In the genomic region with DNA sequence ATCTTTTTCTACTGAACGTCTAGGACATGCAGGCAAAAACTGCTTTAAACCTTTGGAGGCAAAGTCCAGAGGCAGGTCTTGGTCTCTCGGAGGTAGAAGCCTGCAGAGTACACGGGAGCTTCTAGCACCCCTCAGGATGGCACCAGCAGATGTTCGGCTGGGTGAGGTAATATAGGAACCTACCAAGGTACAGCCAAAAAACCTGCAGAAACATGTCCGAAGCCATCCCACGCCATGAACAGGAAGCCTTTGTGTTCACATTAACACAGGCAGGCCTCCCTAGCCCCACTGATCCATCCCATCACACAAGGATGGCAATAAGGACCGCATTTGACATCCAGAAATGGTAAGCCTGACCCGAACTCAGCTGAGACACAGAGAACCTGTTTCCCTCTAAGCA, we compare ENCODE assay signal across 18 cellular contexts.
DNase-seq lines count a peak whose midpoint lies in the region; ATAC-seq and TF ChIP-seq lines count a peak whose summit lies in the region.
"Had no signal": no experiment of that assay in that cellular context is flagged by ENCODE, and none has a peak within 500 bp of the region (broad histone marks: within the 10 kb centered on the region; RNA-seq: fewer than 3 reads in every experiment).

No MANE protein-coding gene starts in this region.

- H3K36me3 Mint-ChIP-seq in CD14-positive monocyte (peaks cover 0 to 5% of the 10 kb centered on the region in 2 donors), neural progenitor cell (no peaks in the 10 kb centered on the region)

- H3K27ac ChIP-seq in mammary epithelial cell (ENCODE audit: insufficient read depth, low read depth, low read length) (peak overlapping the region; percentile 52), esophagus muscularis mucosa (replicated peaks in 1 of 4) (no peak overlapping the region), neural progenitor cell (no peak overlapping the region)
- H3K27ac ChIP-seq: SK-N-MC had no signal

- no peak for TF ChIP-seq CTCF in CD14-positive monocyte (IDR thresholded peaks at IDR 0.05)
- TF ChIP-seq CTCF in mammary epithelial cell (conservative IDR thresholded peaks at IDR 0.05 in 1 of 2, IDR thresholded peaks at IDR 0.05 in 1 of 2; ENCODE audit: extremely low read depth in 1 of 2, insufficient read depth in 1 of 2, low read depth in 1 of 2, low read length in 2 of 2) = no peak
- no peak for TF ChIP-seq CTCF in esophagus muscularis mucosa (IDR thresholded peaks at IDR 0.05)
- TF ChIP-seq CTCF in neural progenitor cell (IDR thresholded peaks at IDR 0.05) = no peak

- no peak for TF ChIP-seq POLR2A in esophagus muscularis mucosa (IDR thresholded peaks at IDR 0.05; ENCODE audit: low read depth)

- intact Hi-C loops in CD14-positive monocyte (cut with micrococcal nuclease) = loop anchor here in 1 of 2 donors (10.0 kb wide), 1 partner anchor 167 kb away; no protein-coding TSS in a partner anchor
- intact Hi-C loops in mammary epithelial cell (cut with micrococcal nuclease) = loop anchor here (10.0 kb wide), 1 partner anchor 337 kb away; no protein-coding TSS in a partner anchor
- intact Hi-C loops in esophagus muscularis mucosa (cut with DNase I) = loop anchor here (10.0 kb wide), 1 partner anchor 183 kb away; no protein-coding TSS in a partner anchor

- H3K9ac ChIP-seq in mammary epithelial cell (ENCODE audit: insufficient read depth, low read length) (no peak overlapping the region), neural progenitor cell (no peak overlapping the region)

- H4K20me1 ChIP-seq in mammary epithelial cell (ENCODE audit: insufficient read depth, low read length) = no peaks in the 10 kb centered on the region
- H4K20me1 ChIP-seq in neural progenitor cell (ENCODE audit: low read depth) = no peaks in the 10 kb centered on the region

- in situ Hi-C loops in mammary epithelial cell (cut with MboI; ENCODE audit: low sequenced_read_pairs in 2 of 2) = no loop called here

- DNase-seq in CD14-positive monocyte (ENCODE audit: low spot score) (no peak), mammary epithelial cell (peak; percentile 85), esophagus muscularis mucosa (ENCODE audit: extremely low spot score) (peak; percentile 42), neural progenitor cell (ENCODE audit: low spot score) (no peak), germinal center (ENCODE audit: low spot score) (no peak), retina (no peak)
- DNase-seq: EL, GF-D8, H7, KBM-7, NCI-H1092 treated with DMSO at 0.1 percent for 48 hours, NCI-H2029 treated with DMSO at 0.1 percent for 48 hours, NCI-H446, NCI-H526 treated with DMSO at 0.1 percent for 48 hours, SHP77, SW 1271 had no signal

- WGBS in mammary epithelial cell (ENCODE audit: low coverage, missing lambda C conversion rate) = 6% methylated on average over 8 of the region's 8 CpGs
- WGBS in esophagus muscularis mucosa = 96% methylated on average over 8 of the region's 8 CpGs

- no peaks in the 10 kb centered on the region for H3K79me2 ChIP-seq in mammary epithelial cell (ENCODE audit: insufficient read depth, low read length)
- H3K79me2 ChIP-seq in neural progenitor cell (ENCODE audit: low read depth) = no peaks in the 10 kb centered on the region

- H3K4me3 ChIP-seq in mammary epithelial cell (replicated peaks in 1 of 3; ENCODE audit: insufficient read depth in 1 of 3, low read depth in 2 of 3, low read length in 3 of 3) = no peak overlapping the region
- H3K4me3 ChIP-seq in esophagus muscularis mucosa = no peak overlapping the region
- no peak overlapping the region for H3K4me3 ChIP-seq in neural progenitor cell
- H3K4me3 ChIP-seq: SK-N-MC had no signal

- H2AFZ ChIP-seq in mammary epithelial cell (ENCODE audit: low read depth, low read length) (peak overlapping the region; percentile 80), neural progenitor cell (replicated peaks) (no peak overlapping the region)

- H3F3A ChIP-seq in neural progenitor cell (ENCODE audit: low read depth) = peaks cover 43% of the 10 kb centered on the region

- H3K4me1 Mint-ChIP-seq in CD14-positive monocyte = peaks cover 29% of the 10 kb centered on the region
- H3K4me1 Mint-ChIP-seq in neural progenitor cell = peaks cover 61% of the 10 kb centered on the region

- no TSS peak for BruUV-seq in mammary epithelial cell (replicated peaks; lab: Mats Ljungman, UMichigan)

- H3K27me3 ChIP-seq in mammary epithelial cell (ENCODE audit: insufficient read depth, low read length) (no peaks in the 10 kb centered on the region), esophagus muscularis mucosa (no peaks in the 10 kb centered on the region), neural progenitor cell (no peaks in the 10 kb centered on the region)

- no peak for TF ChIP-seq EP300 in esophagus muscularis mucosa (IDR thresholded peaks at IDR 0.05)

- H3K9me3 Mint-ChIP-seq in CD14-positive monocyte (peaks cover 0 to 3% (median 0%) of the 10 kb centered on the region in 7 donors), neural progenitor cell (peaks cover 10% of the 10 kb centered on the region)

- H3K4me3 Mint-ChIP-seq in CD14-positive monocyte (peak overlapping the region in 1 of 2 donors; percentile 60), neural progenitor cell (no peak overlapping the region)

- H3K27ac Mint-ChIP-seq in CD14-positive monocyte (peak overlapping the region in 6 of 7 donors; percentile 3 to 78 (median 38)), neural progenitor cell (peak overlapping the region; percentile 64)

- dilution Hi-C loops in mammary epithelial cell (cut with HindIII; ENCODE audit: low sequenced_read_pairs) = no loop called here

- ATAC-seq in HG02642 (IDR thresholded peaks at IDR 0.05; ENCODE audit: poor library complexity, unreplicated experiment) = no peak

- peaks cover 18% of the 10 kb centered on the region for H3K4me1 ChIP-seq in mammary epithelial cell (ENCODE audit: insufficient read depth, low read length)
- peaks cover 29 to 36% (median 34%) of the 10 kb centered on the region in 4 donors for H3K4me1 ChIP-seq in esophagus muscularis mucosa
- H3K4me1 ChIP-seq in neural progenitor cell = peaks cover 62% of the 10 kb centered on the region

- H3K27me3 Mint-ChIP-seq in CD14-positive monocyte (ENCODE audit: low read depth in 3 of 3) (peaks cover 29 to 31% (median 29%) of the 10 kb centered on the region in 3 donors), neural progenitor cell (ENCODE audit: insufficient read depth, low read depth) (peaks cover 7% of the 10 kb centered on the region)

- H3K4me2 ChIP-seq in mammary epithelial cell (ENCODE audit: insufficient read depth, low read depth, low read length) (peak overlapping the region; percentile 25), neural progenitor cell (no peak overlapping the region)

- CTCF ChIA-PET in mammary epithelial cell (lab: Charles Lee; ENCODE audit: low non-redundant PET) = interaction anchor here (0.6 kb wide), 1 partner anchor 11 kb away, joined by 3 read pairs; no protein-coding TSS in a partner anchor

- no peaks in the 10 kb centered on the region for H3K36me3 ChIP-seq in mammary epithelial cell (ENCODE audit: insufficient read depth, low read length)
- no peaks in the 10 kb centered on the region for H3K36me3 ChIP-seq in esophagus muscularis mucosa
- no peaks in the 10 kb centered on the region for H3K36me3 ChIP-seq in neural progenitor cell

- H3K9me3 ChIP-seq in mammary epithelial cell (replicated peaks; ENCODE audit: insufficient read depth, low read length) (no peaks in the 10 kb centered on the region), esophagus muscularis mucosa (no peaks in the 10 kb centered on the region), neural progenitor cell (ENCODE audit: low read depth) (no peaks in the 10 kb centered on the region)

Comparison
In these comparisons a context has a peak if more than half of its experiments do, and no peak if none do; other contexts are left out.
1. DNase-seq: peak in mammary epithelial cell (single experiment) and esophagus muscularis mucosa (single experiment); none in CD14-positive monocyte (single experiment), neural progenitor cell (single experiment), germinal center (single experiment) and retina (single experiment).